Comparison of ENCODE assay signal across 9 cellular contexts in the genomic region with DNA sequence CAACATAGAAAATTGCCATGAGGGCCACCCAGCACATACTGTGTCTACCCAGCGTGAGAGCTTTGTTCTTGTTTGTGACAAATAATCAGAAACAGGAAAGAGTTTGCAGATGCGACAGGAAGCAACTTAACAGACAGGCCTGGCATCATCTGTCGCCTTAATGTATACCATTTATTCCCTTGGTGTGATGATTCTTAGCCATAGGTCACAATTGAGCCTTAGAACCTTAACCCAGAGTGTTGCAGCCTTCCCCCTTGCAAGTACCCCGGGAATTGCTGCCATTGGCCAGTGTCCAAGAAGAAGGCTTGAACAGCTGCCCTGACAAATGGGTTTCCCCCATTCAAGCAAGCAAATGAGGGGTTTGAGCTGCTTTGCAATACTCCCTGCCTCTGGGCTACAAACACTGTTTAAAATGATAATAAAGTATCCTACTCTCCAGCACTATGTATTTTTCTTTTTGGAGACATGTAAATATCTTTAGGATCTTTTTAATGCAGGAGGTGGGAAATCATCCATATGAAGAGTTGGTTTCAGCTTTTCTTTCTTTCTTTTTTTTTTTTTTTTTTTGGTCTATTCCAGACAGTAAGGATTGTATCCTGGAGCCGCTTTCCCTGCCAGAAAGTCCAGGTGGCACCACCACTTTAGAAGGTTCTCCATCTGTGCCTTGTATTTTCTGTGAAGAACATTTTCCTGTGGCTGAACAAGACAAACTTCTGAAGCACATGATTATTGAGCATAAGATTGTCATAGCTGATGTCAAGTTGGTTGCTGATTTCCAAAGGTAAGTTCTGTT.
A peak's percentile ranks its signal among the peaks of the same experiment; 100 is the strongest.
DNase-seq lines count a peak whose midpoint lies in the region; ATAC-seq and FAIRE-seq lines count a peak whose summit lies in the region.
"Had no signal": no experiment of that assay in that cellular context is flagged by ENCODE, and none has a peak within 500 bp of the region (broad histone marks: within the 10 kb centered on the region; RNA-seq: fewer than 3 reads in every experiment).

No MANE protein-coding gene starts in this region.

- 59 to 79% (median 74%) methylated on average over 5 of the region's 5 CpGs for WGBS in small intestine, 3 donors

- peaks cover 0 to 5% of the 10 kb centered on the region in 2 donors for H3K36me3 ChIP-seq in small intestine (ENCODE audit: control insufficient read depth in 2 of 2, insufficient read depth in 2 of 2, low read length in 2 of 2)

- no peak for FAIRE-seq in small intestine (lab: Jason Lieb, UNC)

- DNase-seq in NCI-H1694 treated with DMSO at 0.1 percent for 48 hours (lab: John Stamatoyannopoulos, UW) (peak; percentile 99), lung microvascular endothelial cell (ENCODE audit: low read depth in 2 of 2) (peak; percentile 3 to 34), DMS79 treated with DMSO at 0.1 percent for 48 hours (lab: John Stamatoyannopoulos, UW) (no peak), germinal center (ENCODE audit: low spot score) (no peak), small intestine (no peak)
- no peak for DNase-seq in stimulated activated CD4-positive, alpha-beta T cell treated with anti-CD3 and anti-CD28 coated beads, Interleukin-15, amount 100 ng/mL, for 24 hours
- DNase-seq: amniotic stem cell had no signal

- ATAC-seq in GM18868 (IDR thresholded peaks at IDR 0.05; ENCODE audit: unreplicated experiment) (peak; percentile 84), HG02759 (IDR thresholded peaks at IDR 0.05; ENCODE audit: unreplicated experiment) (peak; percentile 61)

- no peak overlapping the region for H3K27ac ChIP-seq in small intestine (ENCODE audit: low read depth in 1 of 2, low read length in 1 of 2)

- H3K4me3 ChIP-seq in small intestine (ENCODE audit: low read depth in 1 of 2, low read length in 2 of 2) = no peak overlapping the region

- no peaks in the 10 kb centered on the region for H3K4me1 ChIP-seq in small intestine (ENCODE audit: control insufficient read depth in 2 of 2, insufficient read depth in 1 of 2, low read depth in 1 of 2, low read length in 1 of 2)

- H3K9me3 ChIP-seq in small intestine (ENCODE audit: control insufficient read depth, low read depth) = no peaks in the 10 kb centered on the region

- no peaks in the 10 kb centered on the region for H3K27me3 ChIP-seq in small intestine (ENCODE audit: control insufficient read depth in 2 of 2, insufficient read depth in 2 of 2, low read length in 2 of 2)

Comparison
In these comparisons a context has a peak if more than half of its experiments do, and no peak if none do; other contexts are left out.
1. DNase-seq: peak in NCI-H1694 treated with DMSO at 0.1 percent for 48 hours (single experiment) and lung microvascular endothelial cell (2 of 2); none in DMS79 treated with DMSO at 0.1 percent for 48 hours (single experiment), germinal center (single experiment), stimulated activated CD4-positive, alpha-beta T cell treated with anti-CD3 and anti-CD28 coated beads, Interleukin-15, amount 100 ng/mL, for 24 hours (single experiment) and small intestine (single experiment).